40 cellular contexts compared by ENCODE assay signal in genomic region chr4:87946766-87947165, GRCh38. TPM values are rescaled to one million over a fixed set of nuclear protein-coding genes. Genes with fewer than 3 reads are reported as not detected.
"Had no signal": no experiment of that assay in that cellular context is flagged by ENCODE, and none has a peak within 500 bp of the region (broad histone marks: within the 10 kb centered on the region; RNA-seq: fewer than 3 reads in every experiment).

No MANE protein-coding gene starts in this region.

- H3K27me3 ChIP-seq: adrenal gland, ascending aorta, body of pancreas, brain microvascular endothelial cell, breast epithelium, cardiac muscle cell had no signal

- H3K27ac Mint-ChIP-seq: activated naive CD4-positive, alpha-beta T cell treated with anti-CD3 and anti-CD28 coated beads for 36 hours; activated naive CD4-positive, alpha-beta T cell treated with anti-CD3 and anti-CD28 coated beads, Interleukin-2, amount 10 ng/mL, durations not matched to agents 7 days and 5 days; activated naive CD4-positive, alpha-beta T cell treated with anti-CD3 and anti-CD28 coated beads, Interleukin-2, amount 50 U/mL, for 24 hours; activated naive CD4-positive, alpha-beta T cell treated with anti-CD3 and anti-CD28 coated beads, Interleukin-2, amount 50 U/mL, for 72 hours; activated naive CD8-positive, alpha-beta T cell; activated naive CD8-positive, alpha-beta T cell treated with anti-CD3 and anti-CD28 coated beads for 36 hours; activated naive CD8-positive, alpha-beta T cell treated with anti-CD3 and anti-CD28 coated beads, Interleukin-2, amount 10 ng/mL, durations not matched to agents 7 days and 5 days; activated naive CD8-positive, alpha-beta T cell treated with anti-CD3 and anti-CD28 coated beads, Interleukin-2, amount 50 U/mL, for 24 hours; activated T-cell treated with anti-CD3 and anti-CD28 coated beads, Interleukin-2, amount 50 U/mL, for 24 hours; activated T-cell treated with anti-CD3 and anti-CD28 coated beads, Interleukin-2, amount 50 U/mL, for 72 hours; activated T-helper 1 cell treated with anti-CD3 and anti-CD28 coated beads, Interleukin-12 subunit alpha, Interleukin-12 subunit beta, Interleukin-2, Interleukin-4 antibody, amounts not matched to agents 30 ng/mL and 10 ng/mL and 1 ng/mL, durations not matched to agents 14 hours and 24 hours and 36 hours; activated T-helper 17 cell treated with anti-CD3 and anti-CD28 coated beads, Interleukin-2, amount 50 U/mL, for 72 hours; activated T-helper 2 cell treated with anti-CD3 and anti-CD28 coated beads, Interferon-gamma antibody, Interleukin-2, Interleukin-4, amounts not matched to agents 10 μg/mL and 5 μg/mL and 100 μg/mL, durations not matched to agents 14 hours and 24 hours and 36 hours; brain had no signal

- H3K36me3 ChIP-seq: adrenal gland, ascending aorta, brain microvascular endothelial cell, breast epithelium, cardiac muscle cell had no signal

- H3K4me1 Mint-ChIP-seq: activated naive CD4-positive, alpha-beta T cell treated with anti-CD3 and anti-CD28 coated beads, Interleukin-2, amount 10 ng/mL, durations not matched to agents 7 days and 5 days; activated naive CD4-positive, alpha-beta T cell treated with anti-CD3 and anti-CD28 coated beads, Interleukin-2, amount 50 U/mL, for 24 hours; activated naive CD8-positive, alpha-beta T cell treated with anti-CD3 and anti-CD28 coated beads for 36 hours; activated naive CD8-positive, alpha-beta T cell treated with anti-CD3 and anti-CD28 coated beads, Interleukin-2, amount 10 ng/mL, durations not matched to agents 7 days and 5 days; activated naive CD8-positive, alpha-beta T cell treated with anti-CD3 and anti-CD28 coated beads, Interleukin-2, amount 50 U/mL, for 24 hours; activated T-helper 17 cell treated with anti-CD3 and anti-CD28 coated beads, Interleukin-2, amount 50 U/mL, for 72 hours; central memory CD8-positive, alpha-beta T cell had no signal

- H3K9me3 ChIP-seq: adrenal gland, ascending aorta, body of pancreas, breast epithelium had no signal

- H3K27me3 Mint-ChIP-seq: activated naive CD4-positive, alpha-beta T cell treated with anti-CD3 and anti-CD28 coated beads, Interleukin-2, amount 50 U/mL, for 24 hours; activated naive CD8-positive, alpha-beta T cell treated with anti-CD3 and anti-CD28 coated beads for 36 hours; brain had no signal

- H3K4me3 ChIP-seq: adrenal gland, ascending aorta, body of pancreas, breast epithelium, cardiac muscle cell had no signal

- H3K27ac ChIP-seq: adrenal gland, ascending aorta, body of pancreas, brain microvascular endothelial cell, breast epithelium, cardiac muscle cell had no signal

- H3K4me1 ChIP-seq: ascending aorta had no signal

- DNase-seq: activated effector memory CD4-positive, alpha-beta T cell treated with anti-CD3 and anti-CD28 coated beads, Interleukin-2, amount 50 U/mL, for 16 hours; activated effector memory CD4-positive, alpha-beta T cell treated with Interleukin-2 at 50 U/mL for 16 hours; activated gamma-delta T cell; activated gamma-delta T cell treated with Interleukin-2 at 50 U/mL for 16 hours; activated naive CD4-positive, alpha-beta T cell; activated naive CD4-positive, alpha-beta T cell treated with anti-CD3 and anti-CD28 coated beads for 36 hours; activated naive CD4-positive, alpha-beta T cell treated with anti-CD3 and anti-CD28 coated beads, Interleukin-2, amount 10 ng/mL, durations not matched to agents 7 days and 5 days; activated naive CD4-positive, alpha-beta T cell treated with anti-CD3 and anti-CD28 coated beads, Interleukin-2, amount 50 U/mL, for 16 hours; activated naive CD4-positive, alpha-beta T cell treated with Interleukin-2 at 50 U/mL for 16 hours; activated naive CD8-positive, alpha-beta T cell treated with anti-CD3 and anti-CD28 coated beads for 36 hours; activated naive CD8-positive, alpha-beta T cell treated with anti-CD3 and anti-CD28 coated beads, Interleukin-2, amount 10 ng/mL, durations not matched to agents 7 days and 5 days; activated naive CD8-positive, alpha-beta T cell treated with anti-CD3 and anti-CD28 coated beads, Interleukin-2, amount 50 U/mL, for 24 hours; activated T-cell treated with anti-CD3 and anti-CD28 coated beads, Interleukin-2, amount 50 U/mL, for 1 hour; activated T-cell treated with anti-CD3 and anti-CD28 coated beads, Interleukin-2, amount 50 U/mL, for 24 hours; activated T-cell treated with anti-CD3 and anti-CD28 coated beads, Interleukin-2, amount 50 U/mL, for 4 hours; activated T-cell treated with anti-CD3 and anti-CD28 coated beads, Interleukin-2, amount 50 U/mL, for 48 hours; activated T-cell treated with anti-CD3 and anti-CD28 coated beads, Interleukin-2, amount 50 U/mL, for 72 hours; adrenal gland; amniotic stem cell; amygdala; anterior cingulate cortex; aorta; body of pancreas; brain microvascular endothelial cell; caudate nucleus; central memory CD4-positive, alpha-beta T cell; cerebellar nuclear complex had no signal

- H3K36me3 Mint-ChIP-seq: activated naive CD4-positive, alpha-beta T cell treated with anti-CD3 and anti-CD28 coated beads, Interleukin-2, amount 10 ng/mL, durations not matched to agents 7 days and 5 days; activated naive CD4-positive, alpha-beta T cell treated with anti-CD3 and anti-CD28 coated beads, Interleukin-2, amount 50 U/mL, for 24 hours; activated naive CD4-positive, alpha-beta T cell treated with anti-CD3 and anti-CD28 coated beads, Interleukin-2, amount 50 U/mL, for 72 hours; activated naive CD8-positive, alpha-beta T cell; activated naive CD8-positive, alpha-beta T cell treated with anti-CD3 and anti-CD28 coated beads for 36 hours; activated naive CD8-positive, alpha-beta T cell treated with anti-CD3 and anti-CD28 coated beads, Interleukin-2, amount 10 ng/mL, durations not matched to agents 7 days and 5 days; brain had no signal

- H3K4me3 Mint-ChIP-seq: activated naive CD4-positive, alpha-beta T cell treated with anti-CD3 and anti-CD28 coated beads for 36 hours; activated naive CD4-positive, alpha-beta T cell treated with anti-CD3 and anti-CD28 coated beads, Interleukin-2, amount 10 ng/mL, durations not matched to agents 7 days and 5 days; activated naive CD4-positive, alpha-beta T cell treated with anti-CD3 and anti-CD28 coated beads, Interleukin-2, amount 50 U/mL, for 24 hours; activated naive CD8-positive, alpha-beta T cell; activated naive CD8-positive, alpha-beta T cell treated with anti-CD3 and anti-CD28 coated beads for 36 hours; activated naive CD8-positive, alpha-beta T cell treated with anti-CD3 and anti-CD28 coated beads, Interleukin-2, amount 10 ng/mL, durations not matched to agents 7 days and 5 days; activated naive CD8-positive, alpha-beta T cell treated with anti-CD3 and anti-CD28 coated beads, Interleukin-2, amount 50 U/mL, for 24 hours; activated T-cell treated with anti-CD3 and anti-CD28 coated beads, Interleukin-2, amount 50 U/mL, for 24 hours; activated T-cell treated with anti-CD3 and anti-CD28 coated beads, Interleukin-2, amount 50 U/mL, for 4 hours; activated T-cell treated with anti-CD3 and anti-CD28 coated beads, Interleukin-2, amount 50 U/mL, for 72 hours; activated T-helper 1 cell treated with anti-CD3 and anti-CD28 coated beads, Interleukin-12 subunit alpha, Interleukin-12 subunit beta, Interleukin-2, Interleukin-4 antibody, amounts not matched to agents 30 ng/mL and 10 ng/mL and 1 ng/mL, durations not matched to agents 14 hours and 24 hours and 36 hours; activated T-helper 17 cell treated with anti-CD3 and anti-CD28 coated beads, Interleukin-2, amount 50 U/mL, for 72 hours; brain; central memory CD8-positive, alpha-beta T cell had no signal

- H3K9me3 Mint-ChIP-seq: activated naive CD4-positive, alpha-beta T cell treated with anti-CD3 and anti-CD28 coated beads for 36 hours; activated naive CD4-positive, alpha-beta T cell treated with anti-CD3 and anti-CD28 coated beads, Interleukin-2, amount 10 ng/mL, durations not matched to agents 7 days and 5 days; activated naive CD4-positive, alpha-beta T cell treated with anti-CD3 and anti-CD28 coated beads, Interleukin-2, amount 50 U/mL, for 24 hours; activated naive CD4-positive, alpha-beta T cell treated with anti-CD3 and anti-CD28 coated beads, Interleukin-2, amount 50 U/mL, for 72 hours; activated naive CD8-positive, alpha-beta T cell treated with anti-CD3 and anti-CD28 coated beads for 36 hours; activated naive CD8-positive, alpha-beta T cell treated with anti-CD3 and anti-CD28 coated beads, Interleukin-2, amount 10 ng/mL, durations not matched to agents 7 days and 5 days; activated naive CD8-positive, alpha-beta T cell treated with anti-CD3 and anti-CD28 coated beads, Interleukin-2, amount 50 U/mL, for 24 hours; activated T-cell treated with anti-CD3 and anti-CD28 coated beads, Interleukin-2, amount 50 U/mL, for 24 hours; activated T-cell treated with anti-CD3 and anti-CD28 coated beads, Interleukin-2, amount 50 U/mL, for 4 hours; activated T-cell treated with anti-CD3 and anti-CD28 coated beads, Interleukin-2, amount 50 U/mL, for 72 hours; activated T-helper 1 cell treated with anti-CD3 and anti-CD28 coated beads, Interleukin-12 subunit alpha, Interleukin-12 subunit beta, Interleukin-2, Interleukin-4 antibody, amounts not matched to agents 30 ng/mL and 10 ng/mL and 1 ng/mL, durations not matched to agents 14 hours and 24 hours and 36 hours; activated T-helper 17 cell treated with anti-CD3 and anti-CD28 coated beads, Interleukin-2, amount 50 U/mL, for 72 hours; activated T-helper 2 cell treated with anti-CD3 and anti-CD28 coated beads, Interferon-gamma antibody, Interleukin-2, Interleukin-4, amounts not matched to agents 10 μg/mL and 5 μg/mL and 100 μg/mL, durations not matched to agents 14 hours and 24 hours and 36 hours; central memory CD8-positive, alpha-beta T cell had no signal

- FAIRE-seq: astrocyte, bronchial epithelial cell had no signal

RNA-seq across cellular contexts. Expression of gene SPP1, which starts 28.7 kb away (rescaled TPM):
- total RNA-seq: activated naive CD4-positive, alpha-beta T cell treated with anti-CD3 and anti-CD28 coated beads for 36 hours; activated naive CD4-positive, alpha-beta T cell treated with anti-CD3 and anti-CD28 coated beads, Interleukin-2, amount 50 U/mL, for 72 hours; bronchial epithelial cell had no signal
